In genomic region chr6:129659590-129660345, GRCh38 we compare ENCODE assay signal across 1 cellular context.
TF ChIP-seq lines count a peak whose summit lies in the region.

No MANE protein-coding gene starts in this region.

TF ChIP-seq in K562, 482 proteins besides CTCF, POLR2A, EP300 and RAD21 (continues in another document):
- TF ChIP-seq CCAR2 (IDR thresholded peaks at IDR 0.05; ENCODE audit: low read depth, low read length) (no peak), ZNF766 (CRISPR knock-in tag; conservative IDR thresholded peaks at IDR 0.05) (0 out of 2 replicates have a peak, but pooled peaks have one; percentile 18), ZNF740 (CRISPR knock-in tag; IDR thresholded peaks at IDR 0.05) (no peak), ZNF740 (tag; IDR thresholded peaks at IDR 0.05) (peak in 1 of 2 experiments; percentile 71; a peak in 1 of 4 replicates), SMARCC2 (IDR thresholded peaks at IDR 0.05; ENCODE audit: low read depth) (0 out of 2 replicates have a peak, but pooled peaks have one; percentile 22), ARID1B (IDR thresholded peaks at IDR 0.05) (peak; percentile 77), ATF2 (CRISPR knock-in tag; IDR thresholded peaks at IDR 0.05) (no peak), MGA (IDR thresholded peaks at IDR 0.05) (0 out of 2 replicates have a peak, but pooled peaks have one; percentile 9), ZSCAN32 (CRISPR knock-in tag; IDR thresholded peaks at IDR 0.05) (no peak), ASH1L (IDR thresholded peaks at IDR 0.05; ENCODE audit: borderline replicate concordance, low read depth, partially characterized antibody) (no peak), DPF2 (IDR thresholded peaks at IDR 0.05) (peak; percentile 70), ZNF318 (IDR thresholded peaks at IDR 0.05; ENCODE audit: borderline replicate concordance in 1 of 2, low read depth in 1 of 2) (no peak), PKNOX1 (IDR thresholded peaks at IDR 0.05) (no peak; the same call in none of the 2 replicates), FOXA3 (CRISPR knock-in tag; conservative IDR thresholded peaks at IDR 0.05 in 1 of 2, IDR thresholded peaks at IDR 0.05 in 1 of 2) (peak in 1 of 2 experiments; percentile 62; a peak in 1 of 4 replicates), ZNF75A (CRISPR knock-in tag; IDR thresholded peaks at IDR 0.05) (no peak), CREB1 (IDR thresholded peaks at IDR 0.05) (peak; percentile 32; the same call in 1 of the 2 replicates), CREB1 (CRISPR knock-in tag; IDR thresholded peaks at IDR 0.05) (no peak; the same call in 1 of the 2 replicates), ARID2 (IDR thresholded peaks at IDR 0.05) (no peak), MITF (IDR thresholded peaks at IDR 0.05) (no peak), ZNF639 (CRISPR knock-in tag; conservative IDR thresholded peaks at IDR 0.05 in 1 of 2, IDR thresholded peaks at IDR 0.05 in 1 of 2) (peak in 1 of 2 experiments; percentile 53; a peak in 2 of 4 replicates), HDAC2 (IDR thresholded peaks at IDR 0.05) (peak; percentile 71; the same call in 1 of the 2 replicates), ZBTB17 (CRISPR knock-in tag; IDR thresholded peaks at IDR 0.05) (no peak), PHF21A (IDR thresholded peaks at IDR 0.05; ENCODE audit: borderline replicate concordance, low read depth) (no peak), POLR2B (IDR thresholded peaks at IDR 0.05; ENCODE audit: low read depth, partially characterized antibody) (no peak), NUFIP1 (IDR thresholded peaks at IDR 0.05; ENCODE audit: partially characterized antibody) (peak; percentile 7), ZFP30 (CRISPR knock-in tag; IDR thresholded peaks at IDR 0.05; ENCODE audit: borderline replicate concordance) (no peak), ZNF584 (CRISPR knock-in tag; IDR thresholded peaks at IDR 0.05; ENCODE audit: low read depth) (no peak), EP400 (IDR thresholded peaks at IDR 0.05) (no peak; the same call in 1 of the 2 replicates)
